In genomic region chr6:161152904-161153662, GRCh38 we compare ENCODE assay signal across 9 cellular contexts.
DNase-seq lines count a peak whose midpoint lies in the region; ATAC-seq and TF ChIP-seq lines count a peak whose summit lies in the region.
"Had no signal": no experiment of that assay in that cellular context is flagged by ENCODE, and none has a peak within 500 bp of the region (broad histone marks: within the 10 kb centered on the region; RNA-seq: fewer than 3 reads in every experiment).

No MANE protein-coding gene starts in this region.

- no peaks in the 10 kb centered on the region for H3K27me3 ChIP-seq in tibial artery

- no peaks in the 10 kb centered on the region for H3K9me3 ChIP-seq in T-helper 17 cell (ENCODE audit: control insufficient read depth, low read length, poor library complexity, severe bottlenecking)
- no peaks in the 10 kb centered on the region for H3K9me3 ChIP-seq in tibial artery

- H3K36me3 Mint-ChIP-seq in T-helper 17 cell (ENCODE audit: low read depth), result peaks cover 5% of the 10 kb centered on the region

- no peak overlapping the region for H3K4me3 Mint-ChIP-seq in T-helper 17 cell
- H3K4me3 Mint-ChIP-seq: CD4-positive, CD25-positive, alpha-beta regulatory T cell had no signal

- peak; percentile 36 for ATAC-seq in T-helper 17 cell

- peak; percentile 51 for DNase-seq in activated CD8-positive, alpha-beta memory T cell treated with anti-CD3 and anti-CD28 coated beads, Interleukin-2, amount 50 U/mL, for 48 hours
- no peak for DNase-seq in activated CD8-positive, alpha-beta memory T cell treated with anti-CD3 and anti-CD28 coated beads, Interleukin-2, amount 50 U/mL, for 4 hours
- DNase-seq in T-helper 17 cell (no peak), fibroblast of the aortic adventitia (ENCODE audit: low read depth) (no peak), tibial artery (no peak), dedifferentiated amniotic fluid mesenchymal stem cell (ENCODE audit: extremely low spot score) (no peak), NCI-H187 treated with DMSO at 0.1 percent for 48 hours (lab: John Stamatoyannopoulos, UW) (no peak)
- DNase-seq in stimulated activated CD4-positive, alpha-beta T cell treated with anti-CD3 and anti-CD28 coated beads, Interleukin-1b, Interleukin-23, amount 100 ng/mL, for 48 hours, result no peak

- H3K27ac ChIP-seq in tibial artery, result no peak overlapping the region

- peaks cover 4% of the 10 kb centered on the region for H3K4me1 Mint-ChIP-seq in T-helper 17 cell

- peaks cover 6 to 70% (median 24%) of the 10 kb centered on the region in 3 donors for H3K36me3 ChIP-seq in tibial artery

- H3K4me3 ChIP-seq in fibroblast of the aortic adventitia (ENCODE audit: low read depth, low read length), result no peak overlapping the region
- no peak overlapping the region for H3K4me3 ChIP-seq in tibial artery

- H3K4me1 ChIP-seq in tibial artery, result no peaks in the 10 kb centered on the region

- peak; percentile 63 for TF ChIP-seq CTCF in fibroblast of the aortic adventitia (IDR thresholded peaks at IDR 0.05; ENCODE audit: insufficient read depth, low read length)
- TF ChIP-seq CTCF in tibial artery (IDR thresholded peaks at IDR 0.05), result peak; percentile 25 to 28

- no peaks in the 10 kb centered on the region for H3K27me3 Mint-ChIP-seq in T-helper 17 cell
- H3K27me3 Mint-ChIP-seq: CD4-positive, CD25-positive, alpha-beta regulatory T cell had no signal

- H3K27ac Mint-ChIP-seq in T-helper 17 cell, result no peak overlapping the region
- H3K27ac Mint-ChIP-seq: CD4-positive, CD25-positive, alpha-beta regulatory T cell had no signal

- intact Hi-C loops in tibial artery (cut with DNase I; ENCODE audit: low total_unique reads), result no loop called here
